Comparison of ENCODE assay signal across 25 cellular contexts in genomic region chr17:47804461-47804860, GRCh38. TPM values are rescaled to one million over a fixed set of nuclear protein-coding genes. Genes with fewer than 3 reads are reported as not detected.
DNase-seq lines count a peak whose midpoint lies in the region; ATAC-seq and TF ChIP-seq lines count a peak whose summit lies in the region.
"Had no signal": no experiment of that assay in that cellular context is flagged by ENCODE, and none has a peak within 500 bp of the region (broad histone marks: within the 10 kb centered on the region; RNA-seq: fewer than 3 reads in every experiment).

No MANE protein-coding gene starts in this region.

- peaks cover 4% of the 10 kb centered on the region for H3K27me3 ChIP-seq in suprapubic skin

- H3K4me3 Mint-ChIP-seq in activated T-helper 17 cell treated with anti-CD3 and anti-CD28 coated beads, Interleukin-2, amount 50 U/mL, for 72 hours, result no peak overlapping the region
- no peak overlapping the region for H3K4me3 Mint-ChIP-seq in activated CD4-positive, alpha-beta memory T cell treated with anti-CD3 and anti-CD28 coated beads for 36 hours
- H3K4me3 Mint-ChIP-seq: CD8-positive, alpha-beta T cell; GM23338 had no signal

- H3K9me3 Mint-ChIP-seq in activated T-helper 17 cell treated with anti-CD3 and anti-CD28 coated beads, Interleukin-2, amount 50 U/mL, for 72 hours, result no peaks in the 10 kb centered on the region
- no peaks in the 10 kb centered on the region for H3K9me3 Mint-ChIP-seq in activated CD4-positive, alpha-beta memory T cell treated with anti-CD3 and anti-CD28 coated beads for 36 hours
- H3K9me3 Mint-ChIP-seq: CD8-positive, alpha-beta T cell; GM23338 had no signal

- H3K4me1 Mint-ChIP-seq in activated T-helper 17 cell treated with anti-CD3 and anti-CD28 coated beads, Interleukin-2, amount 50 U/mL, for 72 hours, result no peaks in the 10 kb centered on the region
- H3K4me1 Mint-ChIP-seq in activated CD4-positive, alpha-beta memory T cell treated with anti-CD3 and anti-CD28 coated beads for 36 hours (ENCODE audit: low read depth), result no peaks in the 10 kb centered on the region
- H3K4me1 Mint-ChIP-seq: GM23338 had no signal

- POLR2A ChIA-PET in activated CD4-positive, alpha-beta memory T cell treated with anti-CD3 and anti-CD28 coated beads for 36 hours (lab: Charles Lee), result no interaction called here

- TF ChIP-seq CTCF in suprapubic skin (IDR thresholded peaks at IDR 0.05), result no peak

- H3K36me3 ChIP-seq in suprapubic skin, result peaks cover 23% of the 10 kb centered on the region

- ATAC-seq in activated T-helper 17 cell treated with anti-CD3 and anti-CD28 coated beads, Interleukin-2, amount 50 U/mL, for 72 hours (replicated peaks), result no peak
- ATAC-seq in left lobe of liver, result no peak
- no peak for ATAC-seq in esophagus mucosa
- ATAC-seq: CD8-positive, alpha-beta T cell; GM23338 had no signal

- peaks cover 20% of the 10 kb centered on the region for H3K36me3 Mint-ChIP-seq in activated T-helper 17 cell treated with anti-CD3 and anti-CD28 coated beads, Interleukin-2, amount 50 U/mL, for 72 hours (ENCODE audit: low read depth)
- H3K36me3 Mint-ChIP-seq in activated CD4-positive, alpha-beta memory T cell treated with anti-CD3 and anti-CD28 coated beads for 36 hours, result peaks cover 8% of the 10 kb centered on the region

- peak overlapping the region; percentile 28 for H3K27ac Mint-ChIP-seq in activated T-helper 17 cell treated with anti-CD3 and anti-CD28 coated beads, Interleukin-2, amount 50 U/mL, for 72 hours
- no peak overlapping the region for H3K27ac Mint-ChIP-seq in activated CD4-positive, alpha-beta memory T cell treated with anti-CD3 and anti-CD28 coated beads for 36 hours
- H3K27ac Mint-ChIP-seq: CD8-positive, alpha-beta T cell; GM23338 had no signal

- H3K27ac ChIP-seq in suprapubic skin, result no peak overlapping the region
- H3K27ac ChIP-seq: A549, HL-60 had no signal

- no peak for TF ChIP-seq EP300 in suprapubic skin (IDR thresholded peaks at IDR 0.05)

- peaks cover 6% of the 10 kb centered on the region for H3K4me1 ChIP-seq in suprapubic skin
- H3K4me1 ChIP-seq: BE2C had no signal

- H3K9me3 ChIP-seq in suprapubic skin, result no peaks in the 10 kb centered on the region
- H3K9me3 ChIP-seq: A549, BE2C had no signal

- 59% methylated on average over 2 of the region's 3 CpGs for WGBS in suprapubic skin

- no peak overlapping the region for H3K4me3 ChIP-seq in suprapubic skin
- H3K4me3 ChIP-seq: A549, GM23338 had no signal

- CTCF ChIA-PET in activated CD4-positive, alpha-beta memory T cell treated with anti-CD3 and anti-CD28 coated beads for 36 hours (lab: Charles Lee), result interaction anchor here (0.7 to 1.1 kb wide), 2 partner anchors 104 to 1254 kb away, joined by 3 to 4 read pairs; no protein-coding TSS in a partner anchor

- intact Hi-C loops in activated CD4-positive, alpha-beta memory T cell treated with anti-CD3 and anti-CD28 coated beads for 36 hours (cut with micrococcal nuclease), result loop anchor here (5.0 kb wide), 2 partner anchors 62 to 107 kb away; no protein-coding TSS in a partner anchor
- intact Hi-C loops in head of caudate nucleus (cut with DNase I), result loop anchor here (10.0 kb wide), 1 partner anchor 110 kb away; the partner anchor contains the start of gene TBKBP1

- peak; percentile 50 for DNase-seq in activated effector memory CD4-positive, alpha-beta T cell treated with anti-CD3 and anti-CD28 coated beads, Interleukin-2, amount 50 U/mL, for 16 hours
- DNase-seq in activated effector memory CD4-positive, alpha-beta T cell treated with Interleukin-2 at 50 U/mL for 16 hours, result no peak
- DNase-seq in left lobe of liver (ENCODE audit: low spot score) (peak; percentile 24), suprapubic skin (ENCODE audit: low spot score in 2 of 2) (peak; percentile 37 to 58), head of caudate nucleus (no peak)
- DNase-seq in activated CD4-positive, alpha-beta memory T cell treated with anti-CD3 and anti-CD28 coated beads for 36 hours, result no peak
- DNase-seq: BE2C, Calu3, DMS153, HCEC 1CT, KG1, NCI-H1092, NCI-H1436, NCI-H187 treated with DMSO at 0.1 percent for 48 hours, NCI-H2107, NCI-H446 treated with DMSO at 0.1 percent for 48 hours, NCI-H526 treated with DMSO at 0.1 percent for 48 hours, OCI-M1 had no signal

- no peaks in the 10 kb centered on the region for H3K27me3 Mint-ChIP-seq in activated T-helper 17 cell treated with anti-CD3 and anti-CD28 coated beads, Interleukin-2, amount 50 U/mL, for 72 hours
- no peaks in the 10 kb centered on the region for H3K27me3 Mint-ChIP-seq in activated CD4-positive, alpha-beta memory T cell treated with anti-CD3 and anti-CD28 coated beads for 36 hours

- TF ChIP-seq POLR2A in suprapubic skin (IDR thresholded peaks at IDR 0.05), result no peak

RNA-seq across cellular contexts. Expression of gene OSBPL7, which starts 17.1 kb away (rescaled TPM):
- 10 to 100 TPM; 11.6 to 14.4 TPM for total RNA-seq in activated T-helper 17 cell treated with anti-CD3 and anti-CD28 coated beads, Interleukin-2, amount 50 U/mL, for 72 hours
- 1.0 TPM for total RNA-seq in left lobe of liver
- 1 to 10 TPM; 1.3 to 2.0 (median 1.6) TPM for total RNA-seq in suprapubic skin
- 10 to 100 TPM; 14.7 to 15.6 TPM for total RNA-seq in activated CD4-positive, alpha-beta memory T cell treated with anti-CD3 and anti-CD28 coated beads for 36 hours
- total RNA-seq in esophagus mucosa, result 1.8 TPM

RNA-seq across cellular contexts. Expression of gene MRPL10, which starts 26.9 kb away (rescaled TPM):
- total RNA-seq in activated T-helper 17 cell treated with anti-CD3 and anti-CD28 coated beads, Interleukin-2, amount 50 U/mL, for 72 hours, result 10 to 100 TPM; 58.0 to 58.8 TPM
- total RNA-seq in left lobe of liver (16.4 TPM), suprapubic skin (10 to 100 TPM; 27.7 to 33.8 (median 31.2) TPM), esophagus mucosa (26.7 TPM)
- 10 to 100 TPM; 69.9 to 72.4 TPM for total RNA-seq in activated CD4-positive, alpha-beta memory T cell treated with anti-CD3 and anti-CD28 coated beads for 36 hours

RNA-seq across cellular contexts. Expression of gene LRRC46, which starts 27.0 kb away (rescaled TPM):
- total RNA-seq in activated T-helper 17 cell treated with anti-CD3 and anti-CD28 coated beads, Interleukin-2, amount 50 U/mL, for 72 hours, result under 1 TPM; 0.58 to 0.61 TPM
- total RNA-seq in left lobe of liver (0.40 TPM), suprapubic skin (not detected), esophagus mucosa (0.28 TPM)
- total RNA-seq in activated CD4-positive, alpha-beta memory T cell treated with anti-CD3 and anti-CD28 coated beads for 36 hours, result under 1 TPM; 0.29 to 0.59 TPM
- total RNA-seq: G401 had no signal

RNA-seq across cellular contexts. Expression of gene SCRN2, which starts 36.6 kb away (rescaled TPM):
- 10 to 100 TPM; 21.2 to 21.8 TPM for total RNA-seq in activated T-helper 17 cell treated with anti-CD3 and anti-CD28 coated beads, Interleukin-2, amount 50 U/mL, for 72 hours
- total RNA-seq in left lobe of liver (28.4 TPM), suprapubic skin (10 to 100 TPM; 22.3 to 46.4 (median 34.7) TPM), esophagus mucosa (21.2 TPM)
- total RNA-seq in activated CD4-positive, alpha-beta memory T cell treated with anti-CD3 and anti-CD28 coated beads for 36 hours, result 10 to 100 TPM; 20.6 to 21.0 TPM

RNA-seq across cellular contexts. Expression of gene SP6, which starts 46.5 kb away (rescaled TPM):
- total RNA-seq in activated T-helper 17 cell treated with anti-CD3 and anti-CD28 coated beads, Interleukin-2, amount 50 U/mL, for 72 hours, result under 1 TPM in 1 of 2 donors, not detected in 1; 0.21 TPM
- total RNA-seq in left lobe of liver, result 0.08 TPM
- 10 to 100 TPM in 3 of 4 donors, 1 to 10 TPM in 1; 6.6 to 29.3 (median 19.9) TPM for total RNA-seq in suprapubic skin
- total RNA-seq in activated CD4-positive, alpha-beta memory T cell treated with anti-CD3 and anti-CD28 coated beads for 36 hours, result under 1 TPM; 0.10 to 0.12 TPM
- 5.9 TPM for total RNA-seq in esophagus mucosa

Comparison
In these comparisons a context has a peak if more than half of its experiments do, and no peak if none do; other contexts are left out.
1. DNase-seq: peak in activated effector memory CD4-positive, alpha-beta T cell treated with anti-CD3 and anti-CD28 coated beads, Interleukin-2, amount 50 U/mL, for 16 hours (single experiment), left lobe of liver (single experiment) and suprapubic skin (2 of 2); none in activated effector memory CD4-positive, alpha-beta T cell treated with Interleukin-2 at 50 U/mL for 16 hours (single experiment), activated CD4-positive, alpha-beta memory T cell treated with anti-CD3 and anti-CD28 coated beads for 36 hours (single experiment) and head of caudate nucleus (0 of 42).